8 cellular contexts compared by ENCODE assay signal in genomic region chr22:49970528-49971231, GRCh38. TPM values are rescaled to one million over a fixed set of nuclear protein-coding genes. Genes with fewer than 3 reads are reported as not detected.
A peak's percentile ranks its signal among the peaks of the same experiment; 100 is the strongest.
DNase-seq lines count a peak whose midpoint lies in the region; ATAC-seq, FAIRE-seq and TF ChIP-seq lines count a peak whose summit lies in the region.

No MANE protein-coding gene starts in this region.

- peaks cover 15% of the 10 kb centered on the region for H3F3A ChIP-seq in neural progenitor cell (ENCODE audit: low read depth)

- H3K36me3 ChIP-seq in HUES64 (ENCODE audit: insufficient read depth, low read length) (no peaks in the 10 kb centered on the region), neural progenitor cell (no peaks in the 10 kb centered on the region), stomach (peaks cover 0 to 2% (median under 1%) of the 10 kb centered on the region in 4 donors)

- FAIRE-seq in frontal cortex (lab: Jason Lieb, UNC), result no peak

- H3K4me1 Mint-ChIP-seq in neural progenitor cell, result peaks cover 13% of the 10 kb centered on the region

- intact Hi-C loops in stomach (cut with DNase I; ENCODE audit: low total_unique reads), result no loop called here

- H3K27me3 ChIP-seq in HUES64 (ENCODE audit: insufficient read depth, low read length) (peaks cover 29% of the 10 kb centered on the region), neural progenitor cell (peaks cover 38% of the 10 kb centered on the region), stomach (peaks cover 0 to 11% (median 0%) of the 10 kb centered on the region in 3 donors)

- peak overlapping the region; percentile 49; the same call in 1 of the 2 replicates for H3K9ac ChIP-seq in HUES64 (ENCODE audit: low read depth, low read length)
- H3K9ac ChIP-seq in neural progenitor cell, result no peak overlapping the region

- H3K79me2 ChIP-seq in neural progenitor cell (ENCODE audit: low read depth), result no peaks in the 10 kb centered on the region

- peak overlapping the region; percentile 78 for H3K4me3 Mint-ChIP-seq in neural progenitor cell

- no peak overlapping the region for H3K27ac ChIP-seq in HUES64 (ENCODE audit: low read depth, low read length)
- H3K27ac ChIP-seq in neural progenitor cell, result no peak overlapping the region
- peak overlapping the region; percentile 94 to 98 (median 98) for H3K27ac ChIP-seq in stomach

- H4K20me1 ChIP-seq in neural progenitor cell (ENCODE audit: low read depth), result peaks cover 22% of the 10 kb centered on the region

- peak; percentile 59 for ATAC-seq in GM21381 (IDR thresholded peaks at IDR 0.05; ENCODE audit: unreplicated experiment)

- peaks cover 2% of the 10 kb centered on the region for H3K36me3 Mint-ChIP-seq in neural progenitor cell

- H3K27ac Mint-ChIP-seq in neural progenitor cell, result peak overlapping the region; percentile 76

- peaks cover 14% of the 10 kb centered on the region for H3K27me3 Mint-ChIP-seq in neural progenitor cell (ENCODE audit: insufficient read depth, low read depth)

- H2AFZ ChIP-seq in neural progenitor cell (replicated peaks), result peak overlapping the region; percentile 69

- TF ChIP-seq EP300 in stomach (IDR thresholded peaks at IDR 0.05), result peak; percentile 70

- TF ChIP-seq CTCF in neural progenitor cell (IDR thresholded peaks at IDR 0.05) (no peak), stomach (IDR thresholded peaks at IDR 0.05) (no peak)

- peak overlapping the region; percentile 86 for H3K4me2 ChIP-seq in neural progenitor cell

- peak in 2 of 4 donors; percentile 72 to 78 for TF ChIP-seq POLR2A in stomach (IDR thresholded peaks at IDR 0.05)

- peak overlapping the region; percentile 50 for H3K4me3 ChIP-seq in HUES64 (ENCODE audit: low read length)
- H3K4me3 ChIP-seq in neural progenitor cell, result peak overlapping the region; percentile 48
- H3K4me3 ChIP-seq in stomach, result peak overlapping the region; percentile 44 to 54 (median 48)

- H3K4me1 ChIP-seq in HUES64 (ENCODE audit: insufficient read depth, low read length) (peaks cover 3% of the 10 kb centered on the region; the same call in 1 of the 2 replicates), neural progenitor cell (peaks cover 14% of the 10 kb centered on the region), stomach (peaks cover 55 to 70% (median 66%) of the 10 kb centered on the region in 4 donors)

- no peaks in the 10 kb centered on the region for H3K9me3 Mint-ChIP-seq in neural progenitor cell

- 16% methylated on average over 32 of the region's 32 CpGs for WGBS in HUES64
- WGBS in stomach, 5 donors, result 6 to 14% (median 7%) methylated on average over 15 to 32 of the region's 32 CpGs

- H3K9me3 ChIP-seq in HUES64 (ENCODE audit: insufficient read depth, low read depth, low read length) (no peaks in the 10 kb centered on the region), neural progenitor cell (ENCODE audit: low read depth) (no peaks in the 10 kb centered on the region), stomach (no peaks in the 10 kb centered on the region)

- DNase-seq in DMS 273 (lab: John Stamatoyannopoulos, UW; ENCODE audit: unreplicated experiment) (peak; percentile 90), SIG-M5 treated with dmso at 0.1 percent for 504 hours (lab: John Stamatoyannopoulos, UW; ENCODE audit: unreplicated experiment) (peak; percentile 96), frontal cortex (ENCODE audit: low spot score in 2 of 2) (peak; percentile 86 to 94), neural progenitor cell (ENCODE audit: low spot score) (peak; percentile 79), stomach (peak; percentile 96)
- peak; percentile 94 for DNase-seq in activated gamma-delta T cell treated with anti-CD3 and anti-CD28 coated beads, Interleukin-2, amount 50 U/mL, for 16 hours (ENCODE audit: low read depth)

RNA-seq across cellular contexts. Expression of gene PIM3, which starts 10.1 kb away (rescaled TPM):
- polyA plus RNA-seq in HUES64 (2013, experiment 1 of 2), result 12.5 TPM
- polyA plus RNA-seq in HUES64 (2013, experiment 2 of 2), result 14.9 TPM
- total RNA-seq in frontal cortex, result 16.3 TPM
- 15.1 and 37.2 TPM in 2 replicates for total RNA-seq in neural progenitor cell (ENCODE audit: low replicate concordance)
- total RNA-seq in stomach, result 100 to 1,000 TPM in 3 of 5 donors, 10 to 100 TPM in 2; 51.9 to 802 (median 298) TPM
- 10 to 100 TPM; 75.6 to 87.6 (median 81.6) TPM for polyA plus RNA-seq in stomach

RNA-seq across cellular contexts. Expression of gene IL17REL, which starts 41.9 kb away (rescaled TPM):
- not detected for polyA plus RNA-seq in HUES64 (2013, experiment 1 of 2)
- 0.06 TPM for polyA plus RNA-seq in HUES64 (2013, experiment 2 of 2)
- total RNA-seq in frontal cortex (under 0.01 TPM), neural progenitor cell (ENCODE audit: low replicate concordance) (0.15 TPM in 1 of 2 replicates, not detected in the other), stomach (1 to 10 TPM in 1 of 5 donors, under 1 TPM in 2, not detected in 2; 0.87 to 1.2 (median 0.92) TPM)
- under 1 TPM in 1 of 3 donors, not detected in 2; 0.03 TPM for polyA plus RNA-seq in stomach

RNA-seq across cellular contexts. Expression of gene CRELD2, which starts 52.2 kb away (rescaled TPM):
- 26.5 TPM for polyA plus RNA-seq in HUES64 (2013, experiment 1 of 2)
- 22.8 TPM for polyA plus RNA-seq in HUES64 (2013, experiment 2 of 2)
- total RNA-seq in frontal cortex (17.5 TPM), neural progenitor cell (ENCODE audit: low replicate concordance) (12.2 and 22.6 TPM in 2 replicates), stomach (10 to 100 TPM; 35.4 to 83.0 (median 81.1) TPM)
- polyA plus RNA-seq in stomach, result 10 to 100 TPM; 19.4 to 30.4 (median 29.0) TPM

RNA-seq across cellular contexts. Expression of gene ALG12, which starts 52.4 kb away (rescaled TPM):
- 13.5 TPM for polyA plus RNA-seq in HUES64 (2013, experiment 1 of 2)
- 15.2 TPM for polyA plus RNA-seq in HUES64 (2013, experiment 2 of 2)
- total RNA-seq in frontal cortex, result 8.6 TPM
- 4.9 and 14.2 TPM in 2 replicates for total RNA-seq in neural progenitor cell (ENCODE audit: low replicate concordance)
- total RNA-seq in stomach, result 10 to 100 TPM in 2 of 5 donors, 1 to 10 TPM in 3; 2.3 to 30.7 (median 9.4) TPM
- polyA plus RNA-seq in stomach, result 1 to 10 TPM; 3.8 to 9.2 (median 8.8) TPM

Comparison
In these comparisons a context has a peak if more than half of its experiments do, and no peak if none do; other contexts are left out.
1. H3K27ac ChIP-seq: peak in stomach (5 of 5); none in HUES64 (single experiment) and neural progenitor cell (single experiment).
2. Peak in every context shown above with its lines, with median percentiles within 50 percentile points of each other: DNase-seq and H3K4me3 ChIP-seq.